Comparison of ENCODE assay signal across 8 cellular contexts in the genomic region with DNA sequence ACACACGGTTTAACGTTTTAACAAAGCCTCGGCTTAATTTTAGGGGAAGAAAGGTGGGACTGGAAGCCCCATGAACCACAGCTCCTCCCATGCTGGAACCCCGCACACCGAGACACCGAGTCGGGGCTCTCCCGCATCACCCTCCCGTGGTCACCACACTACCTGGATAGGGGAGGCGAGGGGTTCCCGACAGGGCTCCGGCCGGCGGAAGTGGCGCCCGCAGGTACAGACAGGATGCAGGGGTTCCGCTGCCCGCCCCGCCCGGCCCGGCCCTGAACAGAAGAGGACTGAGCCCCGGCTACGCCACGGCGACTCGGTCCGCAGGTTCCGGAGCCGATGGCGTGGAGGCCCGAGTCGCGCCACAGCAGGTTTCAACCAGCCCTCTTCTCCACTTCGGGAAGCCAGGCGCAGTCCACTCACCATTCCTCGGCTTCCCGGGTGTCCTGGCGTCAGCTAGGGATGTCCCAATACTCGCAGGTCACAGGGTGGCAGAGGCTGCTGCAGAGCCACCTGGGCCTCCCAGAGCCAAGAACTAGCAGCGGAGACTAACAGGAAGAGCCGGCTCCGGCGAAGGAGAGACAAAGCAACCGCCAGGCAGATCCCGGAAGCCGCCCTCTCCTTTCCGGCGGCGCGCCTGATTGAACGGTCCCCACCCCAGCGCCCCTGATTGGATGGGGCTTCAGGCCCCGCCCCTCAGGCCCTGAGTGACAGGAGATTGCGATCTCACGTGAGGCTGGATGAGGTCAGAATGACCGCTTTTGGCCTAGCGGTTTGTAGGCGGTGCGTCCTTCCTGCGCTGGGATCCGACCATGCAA. TPM values are rescaled to one million over a fixed set of nuclear protein-coding genes. Genes with fewer than 3 reads are reported as not detected.
DNase-seq lines count a peak whose midpoint lies in the region; ATAC-seq and TF ChIP-seq lines count a peak whose summit lies in the region.

Gene ZNF669, minus strand, starts transcription at position 580 of the 815 bp plus-strand sequence. Its CDS starts 157 bp downstream, at position 423.

- H3K9me3 ChIP-seq in PC-3 (ENCODE audit: low read length) = peaks cover 19% of the 10 kb centered on the region
- no peaks in the 10 kb centered on the region for H3K9me3 ChIP-seq in muscle layer of colon (ENCODE audit: low read length)

- H3K9me2 ChIP-seq in PC-3 (replicated peaks; ENCODE audit: low read length) = no peaks in the 10 kb centered on the region

- BruUV-seq in PC-3 (replicated peaks; lab: Mats Ljungman, UMichigan) = TSS peak; percentile 37

- no peak for TF ChIP-seq CTCF in PC-3 (conservative IDR thresholded peaks at IDR 0.05; ENCODE audit: low read depth, low read length)

- peaks cover 14% of the 10 kb centered on the region; the same call in 1 of the 2 replicates for H4K20me1 ChIP-seq in PC-3 (ENCODE audit: low read length)

- peaks cover 17% of the 10 kb centered on the region for H3K4me1 ChIP-seq in PC-3 (ENCODE audit: insufficient read depth, low read length)
- H3K4me1 ChIP-seq in muscle layer of colon (ENCODE audit: insufficient read depth, low read length) = peaks cover 11% of the 10 kb centered on the region

- H3K27ac ChIP-seq in PC-3 (ENCODE audit: low read length) (peak within 1 kb of the TSS; percentile 84), muscle layer of colon (ENCODE audit: low read depth, low read length) (peak within 1 kb of the TSS; percentile 93)

- H3F3A ChIP-seq in PC-3 (ENCODE audit: low read length, unreplicated experiment) = no peaks in the 10 kb centered on the region

- peak within 1 kb of the TSS; percentile 97 for H2AFZ ChIP-seq in PC-3 (ENCODE audit: low read length)

- peaks cover 41% of the 10 kb centered on the region for H3K79me2 ChIP-seq in PC-3 (ENCODE audit: low read length)

- peak within 1 kb of the TSS; percentile 90 for H3K9ac ChIP-seq in PC-3 (ENCODE audit: low read length)
- H3K9ac ChIP-seq in muscle layer of colon (ENCODE audit: low read length) = peak within 1 kb of the TSS; percentile 58

- intact Hi-C loops in PC-3 (cut with micrococcal nuclease) = loop anchor here (2.0 kb wide), 3 partner anchors 25 to 173 kb away; partner anchors contain the start of genes AHCTF1, ZNF670 and ZNF695

- H3K27me3 ChIP-seq in PC-3 (ENCODE audit: low read length) = no peaks in the 10 kb centered on the region
- no peaks in the 10 kb centered on the region for H3K27me3 ChIP-seq in muscle layer of colon (ENCODE audit: control insufficient read depth in 1 of 2, insufficient read depth in 2 of 2, low read length in 2 of 2)

- DNase-seq in DMS53 (lab: John Stamatoyannopoulos, UW) (peak; percentile 99), PC-3 (peak; percentile 98)
- DNase-seq in Jurkat, Clone E6-1 (ENCODE audit: low read depth, low spot score) = peak; percentile 92
- DNase-seq in activated T-cell treated with anti-CD3 and anti-CD28 coated beads, Interleukin-2, amount 50 U/mL, for 1 hour = peak; percentile 89
- DNase-seq in stimulated activated CD8-positive, alpha-beta memory T cell treated with anti-CD3 and anti-CD28 coated beads, Interleukin-7, amount 100 ng/mL, for 1 hour (ENCODE audit: low read depth in 2 of 2) = peak; percentile 79 to 86

- peak within 1 kb of the TSS; percentile 87 for H3K4me2 ChIP-seq in PC-3 (ENCODE audit: low read length)

- POLR2A ChIA-PET in PC-3 (lab: Charles Lee; ENCODE audit: unreplicated experiment) = no interaction called here

- H3K36me3 ChIP-seq in PC-3 (ENCODE audit: low read depth, low read length) (peaks cover 30% of the 10 kb centered on the region), muscle layer of colon (ENCODE audit: insufficient read depth, low read length) (peaks cover 19% of the 10 kb centered on the region)

- ATAC-seq in GM21717 (IDR thresholded peaks at IDR 0.05; ENCODE audit: unreplicated experiment) (peak; percentile 100), PC-3 (peak; percentile 97), esophagus mucosa (peak; percentile 100)

- H3K4me3 ChIP-seq in Jurkat, Clone E6-1 (ENCODE audit: low read length) = peak within 1 kb of the TSS; percentile 74
- H3K4me3 ChIP-seq in PC-3 (ENCODE audit: low read length) (peak within 1 kb of the TSS; percentile 98), muscle layer of colon (ENCODE audit: low read depth in 1 of 2, low read length in 2 of 2) (peak within 1 kb of the TSS; percentile 81 to 99)

- CTCF ChIA-PET in PC-3 (lab: Charles Lee) = no interaction called here

RNA-seq across cellular contexts. Expression of gene ZNF669, which starts in this region (rescaled TPM):
- 6.4 TPM for polyA plus RNA-seq in Jurkat, Clone E6-1 (2012; ENCODE audit: insufficient read depth, insufficient read length)
- total RNA-seq in PC-3 (2014; rRNA removed) = 12.3 and 14.1 TPM in 2 replicates
- total RNA-seq in esophagus mucosa = 2.6 TPM

Comparison
In these comparisons a context has a peak if more than half of its experiments do, and no peak if none do; other contexts are left out.
1. Peak in every context shown above with its lines: DNase-seq, ATAC-seq, H3K4me3 ChIP-seq and H3K27ac ChIP-seq.